Comparison of ENCODE assay signal across 8 cellular contexts in the genomic region with DNA sequence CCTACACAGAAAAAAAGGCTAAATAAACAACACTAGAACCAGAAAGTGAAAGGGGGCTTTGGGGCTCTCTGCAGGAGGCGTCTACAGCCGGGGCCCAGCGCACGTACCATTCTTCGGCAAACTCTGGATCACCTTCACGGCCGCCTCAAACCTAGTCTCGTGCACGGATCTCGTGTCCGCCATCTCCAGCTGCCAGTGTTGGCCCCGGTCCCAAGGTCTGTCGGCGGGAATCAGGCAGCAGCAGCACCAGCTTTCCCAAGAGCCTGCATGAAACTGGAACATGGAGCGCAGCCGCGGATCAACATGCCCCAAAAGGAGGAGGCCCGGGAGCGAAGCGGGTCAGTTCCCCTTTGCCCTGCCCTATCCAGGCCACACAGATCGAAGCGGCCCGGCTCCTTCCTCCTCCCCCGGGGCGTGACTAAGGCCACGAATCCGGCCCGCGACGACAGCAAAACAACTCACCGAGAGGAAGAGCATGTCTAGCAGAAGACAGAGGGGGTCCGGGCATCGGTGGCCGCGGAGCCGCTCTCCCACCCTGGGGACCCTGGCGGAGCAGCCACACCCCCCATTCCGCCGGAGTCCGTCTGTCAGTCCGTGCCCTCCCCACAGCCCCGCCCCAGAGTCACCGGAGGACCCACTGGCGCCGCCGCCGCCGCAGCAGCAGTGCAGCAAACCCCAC. TPM values are rescaled to one million over a fixed set of nuclear protein-coding genes. Genes with fewer than 3 reads are reported as not detected.
DNase-seq lines count a peak whose midpoint lies in the region; ATAC-seq and TF ChIP-seq lines count a peak whose summit lies in the region.

TSS of gene ACBD5 (minus strand) at position 586 of the 679 bp plus-strand sequence. CDS start at position 477, 109 bp downstream.

- H3K4me1 ChIP-seq in Peyer's patch (peaks cover 0 to 41% (median 5%) of the 10 kb centered on the region in 4 donors), esophagus squamous epithelium (peaks cover 0 to 67% (median 16%) of the 10 kb centered on the region in 3 donors), muscle layer of duodenum (ENCODE audit: control insufficient read depth in 1 of 2, insufficient read depth in 2 of 2, low read length in 2 of 2) (peaks cover 6 to 24% of the 10 kb centered on the region in 2 donors)

- intact Hi-C loops in esophagus squamous epithelium (cut with DNase I), result no loop called here

- H3K27ac ChIP-seq in Peyer's patch, result peak within 1 kb of the TSS; percentile 95 to 99 (median 97)
- H3K27ac ChIP-seq in esophagus squamous epithelium, result peak within 1 kb of the TSS; percentile 94 to 99 (median 97)
- H3K27ac ChIP-seq in muscle layer of duodenum (ENCODE audit: low read length), result peak within 1 kb of the TSS; percentile 98

- 0% methylated on average over 7 of the region's 48 CpGs for WGBS in esophagus squamous epithelium, 2 donors

- no peaks in the 10 kb centered on the region for H3K27me3 ChIP-seq in Peyer's patch
- no peaks in the 10 kb centered on the region for H3K27me3 ChIP-seq in esophagus squamous epithelium
- H3K27me3 ChIP-seq in muscle layer of duodenum (ENCODE audit: low read depth, low read length), result no peaks in the 10 kb centered on the region

- TF ChIP-seq POLR2A in Peyer's patch (IDR thresholded peaks at IDR 0.05) (peak; percentile 78 to 81), esophagus squamous epithelium (IDR thresholded peaks at IDR 0.05) (peak in 2 of 4 donors; percentile 55 to 77)

- H3K36me3 ChIP-seq in Peyer's patch, result no peaks in the 10 kb centered on the region
- H3K36me3 ChIP-seq in esophagus squamous epithelium, result no peaks in the 10 kb centered on the region
- peaks cover 0 to 3% of the 10 kb centered on the region in 2 donors for H3K36me3 ChIP-seq in muscle layer of duodenum (ENCODE audit: control insufficient read depth in 1 of 2, insufficient read depth in 2 of 2, low read length in 2 of 2)

- ATAC-seq in GM21515 (IDR thresholded peaks at IDR 0.05; ENCODE audit: unreplicated experiment), result peak; percentile 49

- no peaks in the 10 kb centered on the region for H3K9me3 ChIP-seq in Peyer's patch
- H3K9me3 ChIP-seq in esophagus squamous epithelium, result no peaks in the 10 kb centered on the region
- no peaks in the 10 kb centered on the region for H3K9me3 ChIP-seq in muscle layer of duodenum (ENCODE audit: control insufficient read depth in 1 of 2, low read length in 2 of 2)

- TF ChIP-seq CTCF in Peyer's patch (IDR thresholded peaks at IDR 0.05) (no peak), esophagus squamous epithelium (IDR thresholded peaks at IDR 0.05) (no peak)

- H3K4me3 ChIP-seq in Peyer's patch, result peak within 1 kb of the TSS; percentile 55 to 73 (median 70)
- H3K4me3 ChIP-seq in esophagus squamous epithelium, result peak within 1 kb of the TSS; percentile 70 to 92 (median 82)
- peak within 1 kb of the TSS; percentile 88 to 97 for H3K4me3 ChIP-seq in muscle layer of duodenum (ENCODE audit: low read depth in 1 of 2, low read length in 2 of 2)

- DNase-seq in DMS153 (lab: John Stamatoyannopoulos, UW) (peak; percentile 23), HuH-7.5 (ENCODE audit: low spot score) (peak; percentile 57), Peyer's patch (peak; percentile 88 to 94 (median 92)), activated T-helper 1 cell treated with Interleukin-2 at 50 U/mL for 16 hours (ENCODE audit: low read depth) (peak; percentile 60), esophagus squamous epithelium (lab: John Stamatoyannopoulos, UW) (peak; percentile 71)
- peak; percentile 81 for DNase-seq in stimulated activated naive CD4-positive, alpha-beta T cell treated with Interleukin-2 at 50 U/mL for 16 hours (lab: John Stamatoyannopoulos, UW)

RNA-seq across cellular contexts. Expression of gene ACBD5, which starts in this region (rescaled TPM):
- total RNA-seq in Peyer's patch, result 10 to 100 TPM; 31.6 to 53.9 (median 39.1) TPM
- 10 to 100 TPM; 10.4 to 27.0 (median 12.6) TPM for total RNA-seq in esophagus squamous epithelium

Comparison
In these comparisons a context has a peak if more than half of its experiments do, and no peak if none do; other contexts are left out.
1. Peak in every context shown above with its lines: DNase-seq, ATAC-seq, H3K4me3 ChIP-seq and H3K27ac ChIP-seq.
2. DNase-seq: peak in every context shown above with its lines; median percentile 92 in Peyer's patch; 81 in stimulated activated naive CD4-positive, alpha-beta T cell treated with Interleukin-2 at 50 U/mL for 16 hours; 71 in esophagus squamous epithelium; 60 in activated T-helper 1 cell treated with Interleukin-2 at 50 U/mL for 16 hours; 57 in HuH-7.5; 23 in DMS153.